ENCODE assay signal across 22 cellular contexts in the genomic region with DNA sequence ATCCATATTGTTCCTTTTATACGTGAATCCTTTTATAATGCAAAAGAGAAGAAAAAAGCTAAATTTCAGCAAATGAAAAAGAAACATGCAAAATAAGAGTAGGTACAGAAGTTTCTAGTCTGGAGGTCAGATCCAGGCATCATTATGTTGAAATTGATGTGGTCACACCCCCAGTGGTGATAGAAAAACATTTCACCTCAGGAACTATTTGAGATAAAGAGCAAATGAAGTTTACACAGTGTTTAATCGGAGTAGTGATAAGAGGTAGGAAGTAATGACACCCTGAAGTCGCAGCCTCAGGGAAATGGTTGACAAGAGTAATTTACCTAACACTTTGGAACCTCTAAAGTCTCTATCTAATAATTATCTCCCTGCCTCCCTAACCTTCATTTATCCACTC.
DNase-seq lines count a peak whose midpoint lies in the region; ATAC-seq and TF ChIP-seq lines count a peak whose summit lies in the region.
"Had no signal": no experiment of that assay in that cellular context is flagged by ENCODE, and none has a peak within 500 bp of the region (broad histone marks: within the 10 kb centered on the region; RNA-seq: fewer than 3 reads in every experiment).

No MANE protein-coding gene starts in this region.

- intact Hi-C loops in activated T-helper 1 cell treated with anti-CD3 and anti-CD28 coated beads, Interleukin-12 subunit alpha, Interleukin-12 subunit beta, Interleukin-2, Interleukin-4 antibody, amounts not matched to agents 30 ng/mL and 10 ng/mL and 1 ng/mL, durations not matched to agents 14 hours and 24 hours and 36 hours (cut with micrococcal nuclease): no loop called here

- H3K9me3 Mint-ChIP-seq in activated T-helper 1 cell treated with anti-CD3 and anti-CD28 coated beads, Interleukin-12 subunit alpha, Interleukin-12 subunit beta, Interleukin-2, Interleukin-4 antibody, amounts not matched to agents 30 ng/mL and 10 ng/mL and 1 ng/mL, durations not matched to agents 14 hours and 24 hours and 36 hours: no peaks in the 10 kb centered on the region
- H3K9me3 Mint-ChIP-seq: activated naive CD4-positive, alpha-beta T cell treated with anti-CD3 and anti-CD28 coated beads, Interleukin-2, amount 50 U/mL, for 24 hours; naive thymus-derived CD8-positive, alpha-beta T cell had no signal

- no peak for TF ChIP-seq POLR2A in NB4 (IDR thresholded peaks at IDR 0.05; ENCODE audit: extremely low read depth, insufficient read length)

- no peak overlapping the region for H3K27ac ChIP-seq in 22Rv1
- H3K27ac ChIP-seq: lower lobe of right lung, right lobe of liver, spleen, stomach, vagina had no signal

- peaks cover 17% of the 10 kb centered on the region for H3K4me1 Mint-ChIP-seq in activated T-helper 1 cell treated with anti-CD3 and anti-CD28 coated beads, Interleukin-12 subunit alpha, Interleukin-12 subunit beta, Interleukin-2, Interleukin-4 antibody, amounts not matched to agents 30 ng/mL and 10 ng/mL and 1 ng/mL, durations not matched to agents 14 hours and 24 hours and 36 hours (ENCODE audit: low read depth)

- no peak overlapping the region for H3K27ac Mint-ChIP-seq in activated T-helper 1 cell treated with anti-CD3 and anti-CD28 coated beads, Interleukin-12 subunit alpha, Interleukin-12 subunit beta, Interleukin-2, Interleukin-4 antibody, amounts not matched to agents 30 ng/mL and 10 ng/mL and 1 ng/mL, durations not matched to agents 14 hours and 24 hours and 36 hours
- H3K27ac Mint-ChIP-seq: activated naive CD4-positive, alpha-beta T cell treated with anti-CD3 and anti-CD28 coated beads, Interleukin-2, amount 50 U/mL, for 24 hours; naive thymus-derived CD8-positive, alpha-beta T cell had no signal

- TF ChIP-seq CTCF in 22Rv1 (IDR thresholded peaks at IDR 0.05) (0 out of 2 replicates have a peak, but pooled peaks have one; percentile 7), NB4 (IDR thresholded peaks at IDR 0.05; ENCODE audit: low read depth, low read length) (no peak)

- DNase-seq in DMS53 (lab: John Stamatoyannopoulos, UW) (peak; percentile 17), DMS53 treated with DMSO at 0.1 percent for 48 hours (lab: John Stamatoyannopoulos, UW; ENCODE audit: unreplicated experiment) (no peak), NB4 (ENCODE audit: low read depth) (peak; percentile 9), RKO (ENCODE audit: low spot score) (peak; percentile 39)
- DNase-seq in activated T-helper 1 cell treated with anti-CD3 and anti-CD28 coated beads, Interleukin-12 subunit alpha, Interleukin-12 subunit beta, Interleukin-2, Interleukin-4 antibody, amounts not matched to agents 30 ng/mL and 10 ng/mL and 1 ng/mL, durations not matched to agents 14 hours and 24 hours and 36 hours (ENCODE audit: low spot score): no peak
- DNase-seq: activated CD4-positive, alpha-beta T cell treated with anti-CD3 and anti-CD28 coated beads for 1 hour; activated CD8-positive, alpha-beta memory T cell treated with anti-CD3 and anti-CD28 coated beads for 24 hours; activated T-cell treated with anti-CD3 and anti-CD28 coated beads for 4 hours; hippocampal formation; lower lobe of right lung; naive thymus-derived CD8-positive, alpha-beta T cell; NCI-H446 treated with DMSO at 0.1 percent for 48 hours; right lobe of liver; Right ventricle myocardium superior; spleen; stomach had no signal

- H3K27me3 Mint-ChIP-seq in activated T-helper 1 cell treated with anti-CD3 and anti-CD28 coated beads, Interleukin-12 subunit alpha, Interleukin-12 subunit beta, Interleukin-2, Interleukin-4 antibody, amounts not matched to agents 30 ng/mL and 10 ng/mL and 1 ng/mL, durations not matched to agents 14 hours and 24 hours and 36 hours (ENCODE audit: insufficient read depth): no peaks in the 10 kb centered on the region
- H3K27me3 Mint-ChIP-seq: activated naive CD4-positive, alpha-beta T cell treated with anti-CD3 and anti-CD28 coated beads, Interleukin-2, amount 50 U/mL, for 24 hours; naive thymus-derived CD8-positive, alpha-beta T cell had no signal

- no peak for ATAC-seq in HG02610 (IDR thresholded peaks at IDR 0.05; ENCODE audit: unreplicated experiment)
- ATAC-seq in HG03097 (IDR thresholded peaks at IDR 0.05; ENCODE audit: low FRiP score, unreplicated experiment): no peak
- ATAC-seq: lower lobe of right lung; naive thymus-derived CD8-positive, alpha-beta T cell; right lobe of liver had no signal

- no peak overlapping the region for H3K4me3 ChIP-seq in NB4 (ENCODE audit: low read depth, low read length)
- H3K4me3 ChIP-seq: HAP-1, lower lobe of right lung, right lobe of liver, spleen, stomach, vagina had no signal

- H3K36me3 Mint-ChIP-seq in activated T-helper 1 cell treated with anti-CD3 and anti-CD28 coated beads, Interleukin-12 subunit alpha, Interleukin-12 subunit beta, Interleukin-2, Interleukin-4 antibody, amounts not matched to agents 30 ng/mL and 10 ng/mL and 1 ng/mL, durations not matched to agents 14 hours and 24 hours and 36 hours (ENCODE audit: low read depth): no peaks in the 10 kb centered on the region
- H3K36me3 Mint-ChIP-seq: activated naive CD4-positive, alpha-beta T cell treated with anti-CD3 and anti-CD28 coated beads, Interleukin-2, amount 50 U/mL, for 24 hours; naive thymus-derived CD8-positive, alpha-beta T cell had no signal

- H3K4me3 Mint-ChIP-seq in activated T-helper 1 cell treated with anti-CD3 and anti-CD28 coated beads, Interleukin-12 subunit alpha, Interleukin-12 subunit beta, Interleukin-2, Interleukin-4 antibody, amounts not matched to agents 30 ng/mL and 10 ng/mL and 1 ng/mL, durations not matched to agents 14 hours and 24 hours and 36 hours: no peak overlapping the region
- H3K4me3 Mint-ChIP-seq: activated naive CD4-positive, alpha-beta T cell treated with anti-CD3 and anti-CD28 coated beads, Interleukin-2, amount 50 U/mL, for 24 hours; naive thymus-derived CD8-positive, alpha-beta T cell had no signal

Comparison
In these comparisons a context has a peak if more than half of its experiments do, and no peak if none do; other contexts are left out.
1. DNase-seq: peak in DMS53 (single experiment), NB4 (single experiment) and RKO (single experiment); none in DMS53 treated with DMSO at 0.1 percent for 48 hours (single experiment) and activated T-helper 1 cell treated with anti-CD3 and anti-CD28 coated beads, Interleukin-12 subunit alpha, Interleukin-12 subunit beta, Interleukin-2, Interleukin-4 antibody, amounts not matched to agents 30 ng/mL and 10 ng/mL and 1 ng/mL, durations not matched to agents 14 hours and 24 hours and 36 hours (single experiment).